ENCODE assay signal across 14 cellular contexts in the genomic region with DNA sequence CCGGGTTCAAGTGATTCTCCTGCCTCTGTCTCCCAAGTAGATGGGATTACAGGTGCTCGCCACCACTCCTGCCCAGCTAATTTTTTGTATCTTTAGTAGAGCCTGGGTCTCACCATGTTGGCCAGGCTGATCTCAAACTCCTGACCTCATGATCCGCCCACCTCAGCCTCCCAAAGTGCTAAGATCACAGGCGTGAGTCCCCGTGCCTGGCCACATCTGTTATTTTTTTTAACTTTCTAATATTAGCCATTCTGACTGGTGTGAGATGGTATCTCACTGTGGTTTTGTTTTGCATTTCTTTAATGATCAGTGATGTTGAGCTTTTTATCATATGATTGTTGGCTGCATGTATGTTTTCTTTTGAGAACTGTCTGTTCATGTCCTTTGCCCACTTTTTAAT. TPM values are rescaled to one million over a fixed set of nuclear protein-coding genes. Genes with fewer than 3 reads are reported as not detected.
"Had no signal": no experiment of that assay in that cellular context is flagged by ENCODE, and none has a peak within 500 bp of the region (broad histone marks: within the 10 kb centered on the region; RNA-seq: fewer than 3 reads in every experiment).

No MANE protein-coding gene starts in this region.

RNA-seq across cellular contexts. Expression of a gene that starts 35.4 kb away (rescaled TPM):
- total RNA-seq: ascending aorta, bronchial epithelial cell, chondrocyte, dermis blood vessel endothelial cell, foreskin keratinocyte, gastrocnemius medialis had no signal
- polyA plus RNA-seq: foreskin keratinocyte had no signal

RNA-seq across cellular contexts. Expression of a gene that starts 40.9 kb away (rescaled TPM):
- total RNA-seq: activated CD4-positive, alpha-beta memory T cell treated with anti-CD3 and anti-CD28 coated beads, Interleukin-2, amount 10 ng/mL, durations not matched to agents 7 days and 5 days; activated CD4-positive, alpha-beta T cell treated with anti-CD3 and anti-CD28 coated beads, Interleukin-2, amount 10 ng/mL, durations not matched to agents 7 days and 5 days; activated naive CD4-positive, alpha-beta T cell treated with anti-CD3 and anti-CD28 coated beads, Interleukin-2, amount 50 U/mL, for 72 hours; activated naive CD8-positive, alpha-beta T cell treated with anti-CD3 and anti-CD28 coated beads, Interleukin-2, amount 10 ng/mL, durations not matched to agents 7 days and 5 days; activated T-cell treated with anti-CD3 and anti-CD28 coated beads, Interleukin-2, amount 50 U/mL, for 72 hours; ascending aorta; bronchial epithelial cell; cardiac septum; chondrocyte; dermis blood vessel endothelial cell; foreskin keratinocyte; heart left ventricle; T-helper 1 cell treated with Interleukin-12 subunit alpha and Interleukin-12 subunit beta and Interleukin-4 antibody, amounts not matched to agents 30 ng/mL and 1 ng/mL, for 36 hours had no signal
- polyA plus RNA-seq: foreskin keratinocyte had no signal
